ENCODE assay signal across 9 cellular contexts in the genomic region with DNA sequence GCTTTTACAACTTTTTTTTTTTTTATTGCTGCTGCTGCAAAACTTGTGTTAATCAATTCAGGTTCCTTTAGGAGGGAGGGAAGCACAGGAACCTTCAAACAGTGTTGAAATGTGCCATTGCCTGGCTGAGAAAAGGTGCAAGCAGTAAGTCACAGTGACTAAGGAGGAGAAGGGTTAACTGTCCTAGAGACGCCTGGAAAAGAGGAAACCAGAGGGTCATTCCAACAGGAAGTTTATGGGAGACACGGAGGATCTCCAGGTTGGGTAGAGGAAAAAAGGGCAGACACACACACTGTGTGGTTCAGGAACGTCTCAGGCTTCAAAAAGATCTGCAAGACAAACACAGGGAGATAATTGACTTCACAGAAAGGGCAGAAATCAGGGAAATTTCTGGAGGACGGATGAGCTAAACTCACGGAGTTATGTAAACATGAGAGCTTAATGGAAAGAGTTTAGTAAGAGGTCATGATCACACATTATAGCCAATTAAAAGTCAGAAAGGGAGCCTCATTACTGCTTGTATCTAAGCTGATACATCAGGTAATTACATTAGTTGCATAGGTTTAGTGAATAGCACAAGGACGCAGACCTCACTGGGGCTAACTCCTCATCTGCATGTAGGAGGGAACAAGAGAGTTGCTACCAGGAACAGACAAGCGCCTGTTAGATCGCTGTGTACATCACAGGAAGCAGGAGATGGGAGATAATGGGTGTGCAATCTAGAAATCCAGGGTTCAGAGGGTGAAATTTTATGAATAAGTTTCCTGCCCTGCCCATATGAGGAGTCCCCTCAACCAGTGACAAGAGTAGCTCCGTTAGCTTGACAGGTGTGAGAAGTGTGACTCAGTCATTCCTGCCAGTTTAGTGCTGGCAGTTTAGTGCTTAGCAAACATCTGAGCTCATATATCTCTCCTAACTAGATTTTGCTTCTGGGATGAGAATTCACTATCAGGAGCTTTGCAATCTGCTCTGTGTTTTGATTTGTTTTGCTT.
DNase-seq lines count a peak whose midpoint lies in the region; ATAC-seq and TF ChIP-seq lines count a peak whose summit lies in the region.
"Had no signal": no experiment of that assay in that cellular context is flagged by ENCODE, and none has a peak within 500 bp of the region (broad histone marks: within the 10 kb centered on the region; RNA-seq: fewer than 3 reads in every experiment).

No MANE protein-coding gene starts in this region.

- TF ChIP-seq POLR2A in tibial nerve (IDR thresholded peaks at IDR 0.05) (no peak), prostate gland (IDR thresholded peaks at IDR 0.05) (no peak)

- H3K27ac Mint-ChIP-seq in naive thymus-derived CD4-positive, alpha-beta T cell: no peak overlapping the region

- H3K4me3 ChIP-seq in mammary epithelial cell (replicated peaks in 1 of 3; ENCODE audit: insufficient read depth in 1 of 3, low read depth in 2 of 3, low read length in 3 of 3): no peak overlapping the region
- no peak overlapping the region for H3K4me3 ChIP-seq in psoas muscle
- no peak overlapping the region for H3K4me3 ChIP-seq in tibial nerve
- no peak overlapping the region for H3K4me3 ChIP-seq in prostate gland
- no peak overlapping the region for H3K4me3 ChIP-seq in naive thymus-derived CD4-positive, alpha-beta T cell (ENCODE audit: low read length)

- H3K9ac ChIP-seq in mammary epithelial cell (ENCODE audit: insufficient read depth, low read length): no peak overlapping the region

- H3K27me3 ChIP-seq in mammary epithelial cell (ENCODE audit: insufficient read depth, low read length) (no peaks in the 10 kb centered on the region), psoas muscle (ENCODE audit: insufficient read depth in 3 of 3, low read length in 2 of 3) (peaks cover 0 to 2% (median 0%) of the 10 kb centered on the region in 3 donors), tibial nerve (no peaks in the 10 kb centered on the region), prostate gland (replicated peaks; ENCODE audit: insufficient read depth) (no peaks in the 10 kb centered on the region)
- H3K27me3 ChIP-seq in naive thymus-derived CD4-positive, alpha-beta T cell (ENCODE audit: control insufficient read depth in 2 of 2, insufficient read depth in 2 of 2, low read length in 2 of 2): no peaks in the 10 kb centered on the region

- no peak for TF ChIP-seq EP300 in tibial nerve (IDR thresholded peaks at IDR 0.05)

- H3K79me2 ChIP-seq in mammary epithelial cell (ENCODE audit: insufficient read depth, low read length): no peaks in the 10 kb centered on the region

- H3K4me1 Mint-ChIP-seq in naive thymus-derived CD4-positive, alpha-beta T cell: peaks cover 0 to 2% (median 0%) of the 10 kb centered on the region in 7 donors

- H3K27ac ChIP-seq in mammary epithelial cell (ENCODE audit: insufficient read depth, low read depth, low read length) (no peak overlapping the region), psoas muscle (no peak overlapping the region), tibial nerve (no peak overlapping the region), prostate gland (no peak overlapping the region)
- no peak overlapping the region for H3K27ac ChIP-seq in naive thymus-derived CD4-positive, alpha-beta T cell (ENCODE audit: low read depth, low read length)

- H3K4me2 ChIP-seq in mammary epithelial cell (ENCODE audit: insufficient read depth, low read depth, low read length): peak overlapping the region; percentile 25

- H4K20me1 ChIP-seq in mammary epithelial cell (ENCODE audit: insufficient read depth, low read length): no peaks in the 10 kb centered on the region

- H3K4me3 Mint-ChIP-seq in naive thymus-derived CD4-positive, alpha-beta T cell: no peak overlapping the region

- H3K4me1 ChIP-seq in mammary epithelial cell (ENCODE audit: insufficient read depth, low read length) (peaks cover 9% of the 10 kb centered on the region), psoas muscle (no peaks in the 10 kb centered on the region), tibial nerve (no peaks in the 10 kb centered on the region), prostate gland (replicated peaks) (no peaks in the 10 kb centered on the region)
- H3K4me1 ChIP-seq in naive thymus-derived CD4-positive, alpha-beta T cell (ENCODE audit: control insufficient read depth in 2 of 2, insufficient read depth in 2 of 2, low read length in 2 of 2): no peaks in the 10 kb centered on the region

- intact Hi-C loops in mammary epithelial cell (cut with micrococcal nuclease) (no loop called here), psoas muscle (cut with DNase I) (no loop called here), prostate gland (cut with DNase I) (no loop called here)
- intact Hi-C loops in naive thymus-derived CD4-positive, alpha-beta T cell (cut with micrococcal nuclease): no loop called here

- H3K36me3 ChIP-seq in mammary epithelial cell (ENCODE audit: insufficient read depth, low read length): no peaks in the 10 kb centered on the region
- H3K36me3 ChIP-seq in psoas muscle (ENCODE audit: insufficient read depth in 1 of 2, low read depth in 1 of 2): no peaks in the 10 kb centered on the region
- H3K36me3 ChIP-seq in tibial nerve: no peaks in the 10 kb centered on the region
- no peaks in the 10 kb centered on the region for H3K36me3 ChIP-seq in prostate gland
- no peaks in the 10 kb centered on the region for H3K36me3 ChIP-seq in naive thymus-derived CD4-positive, alpha-beta T cell (ENCODE audit: control insufficient read depth in 2 of 3, insufficient read depth in 3 of 3, low read length in 3 of 3)

- H3K36me3 Mint-ChIP-seq in naive thymus-derived CD4-positive, alpha-beta T cell: no peaks in the 10 kb centered on the region

- BruUV-seq in mammary epithelial cell (replicated peaks; lab: Mats Ljungman, UMichigan): no TSS peak

- H3K27me3 Mint-ChIP-seq in naive thymus-derived CD4-positive, alpha-beta T cell: peaks cover 5 to 45% (median 17%) of the 10 kb centered on the region in 5 donors

- CTCF ChIA-PET in mammary epithelial cell (lab: Charles Lee; ENCODE audit: low non-redundant PET): interaction anchor here (1.0 kb wide), 1 partner anchor 688 kb away, joined by 3 read pairs; no protein-coding TSS in a partner anchor
- CTCF ChIA-PET in naive thymus-derived CD4-positive, alpha-beta T cell (lab: Charles Lee): no interaction called here

- POLR2A ChIA-PET in naive thymus-derived CD4-positive, alpha-beta T cell (lab: Charles Lee): no interaction called here

- H3K9me3 Mint-ChIP-seq in naive thymus-derived CD4-positive, alpha-beta T cell: peaks cover 0 to 8% (median 5%) of the 10 kb centered on the region in 11 donors

- DNase-seq in SIG-M5 treated with dmso at 0.1 percent for 504 hours (lab: John Stamatoyannopoulos, UW; ENCODE audit: unreplicated experiment): peak; percentile 14
- DNase-seq in SIG-M5 (lab: John Stamatoyannopoulos, UW): no peak
- DNase-seq in NCI-H2171 treated with DMSO at 0.1 percent for 48 hours (lab: John Stamatoyannopoulos, UW): peak; percentile 56
- peak; percentile 31 for DNase-seq in mammary epithelial cell
- no peak for DNase-seq in psoas muscle
- DNase-seq in tibial nerve (ENCODE audit: low spot score in 2 of 2): no peak
- no peak for DNase-seq in prostate gland (ENCODE audit: low spot score)
- DNase-seq in naive thymus-derived CD4-positive, alpha-beta T cell: no peak
- DNase-seq: T-helper 1 cell had no signal

- H2AFZ ChIP-seq in mammary epithelial cell (ENCODE audit: low read depth, low read length): peak overlapping the region; percentile 25

- ATAC-seq in psoas muscle: peak in 3 of 4 donors; percentile 65 to 94 (median 76)
- no peak for ATAC-seq in naive thymus-derived CD4-positive, alpha-beta T cell

- TF ChIP-seq CTCF in mammary epithelial cell (conservative IDR thresholded peaks at IDR 0.05 in 1 of 2, IDR thresholded peaks at IDR 0.05 in 1 of 2; ENCODE audit: extremely low read depth in 1 of 2, insufficient read depth in 1 of 2, low read depth in 1 of 2, low read length in 2 of 2): no peak
- no peak for TF ChIP-seq CTCF in psoas muscle (IDR thresholded peaks at IDR 0.05)
- no peak for TF ChIP-seq CTCF in tibial nerve (IDR thresholded peaks at IDR 0.05)
- no peak for TF ChIP-seq CTCF in prostate gland (IDR thresholded peaks at IDR 0.05)

- 5% methylated on average over 8 of the region's 9 CpGs for WGBS in mammary epithelial cell (ENCODE audit: low coverage, missing lambda C conversion rate)
- 24 to 27% (median 26%) methylated on average over 9 of the region's 9 CpGs for WGBS in psoas muscle, 3 donors
- 21 to 28% methylated on average over 9 of the region's 9 CpGs for WGBS in tibial nerve, 2 donors
- 11% methylated on average over 9 of the region's 9 CpGs for whole genome bisulfite sequencing in prostate gland

- H3K9me3 ChIP-seq in mammary epithelial cell (replicated peaks; ENCODE audit: insufficient read depth, low read length) (no peaks in the 10 kb centered on the region), psoas muscle (no peaks in the 10 kb centered on the region), tibial nerve (no peaks in the 10 kb centered on the region), prostate gland (no peaks in the 10 kb centered on the region)
- no peaks in the 10 kb centered on the region for H3K9me3 ChIP-seq in naive thymus-derived CD4-positive, alpha-beta T cell (ENCODE audit: control insufficient read depth in 2 of 3, low read length in 3 of 3)

- in situ Hi-C loops in mammary epithelial cell (cut with MboI; ENCODE audit: low sequenced_read_pairs in 2 of 2): no loop called here

- dilution Hi-C loops in mammary epithelial cell (cut with HindIII; ENCODE audit: low sequenced_read_pairs): no loop called here

Comparison
In these comparisons a context has a peak if more than half of its experiments do, and no peak if none do; other contexts are left out.
1. DNase-seq: peak in SIG-M5 treated with dmso at 0.1 percent for 504 hours (single experiment), NCI-H2171 treated with DMSO at 0.1 percent for 48 hours (single experiment) and mammary epithelial cell (single experiment); none in SIG-M5 (single experiment), psoas muscle (0 of 2), tibial nerve (0 of 2), prostate gland (single experiment) and naive thymus-derived CD4-positive, alpha-beta T cell (0 of 9).